9 cellular contexts compared by ENCODE assay signal in genomic region chr15:64697911-64698369, GRCh38.
DNase-seq lines count a peak whose midpoint lies in the region; ATAC-seq, FAIRE-seq and TF ChIP-seq lines count a peak whose summit lies in the region.
"Had no signal": no experiment of that assay in that cellular context is flagged by ENCODE, and none has a peak within 500 bp of the region (broad histone marks: within the 10 kb centered on the region; RNA-seq: fewer than 3 reads in every experiment).

No MANE protein-coding gene starts in this region.

- no peak overlapping the region for H3K27ac Mint-ChIP-seq in neural progenitor cell

- peaks cover 8% of the 10 kb centered on the region for H3K27me3 Mint-ChIP-seq in neural progenitor cell (ENCODE audit: insufficient read depth, low read depth)

- peaks cover 38% of the 10 kb centered on the region for H3F3A ChIP-seq in neural progenitor cell (ENCODE audit: low read depth)

- peak overlapping the region; percentile 89 for H3K4me2 ChIP-seq in neural progenitor cell

- H3K4me3 ChIP-seq in heart right ventricle (peak overlapping the region in 1 of 10 donors; percentile 93), bronchial epithelial cell (ENCODE audit: low read depth, low read length) (no peak overlapping the region), neural progenitor cell (no peak overlapping the region), uterus (no peak overlapping the region)

- peaks cover 24% of the 10 kb centered on the region for H3K36me3 Mint-ChIP-seq in neural progenitor cell

- intact Hi-C loops in heart right ventricle (cut with DNase I) (loop anchor here in 1 of 10 donors (2.0 kb wide), 1 partner anchor 21 kb away; no protein-coding TSS in a partner anchor), cardiac septum (cut with DNase I) (no loop called here), uterus (cut with DNase I; ENCODE audit: low total_unique reads) (no loop called here)

- peaks cover 0 to 49% (median 0%) of the 10 kb centered on the region in 9 donors for H3K36me3 ChIP-seq in heart right ventricle
- H3K36me3 ChIP-seq in bronchial epithelial cell (ENCODE audit: control insufficient read depth, insufficient read depth, low read length), result no peaks in the 10 kb centered on the region
- H3K36me3 ChIP-seq in neural progenitor cell, result no peaks in the 10 kb centered on the region
- no peaks in the 10 kb centered on the region for H3K36me3 ChIP-seq in uterus

- TF ChIP-seq CTCF in heart right ventricle (IDR thresholded peaks at IDR 0.05), result no peak
- TF ChIP-seq CTCF in bronchial epithelial cell (IDR thresholded peaks at IDR 0.05; ENCODE audit: insufficient read depth, low read length, severe bottlenecking), result no peak
- TF ChIP-seq CTCF in neural progenitor cell (IDR thresholded peaks at IDR 0.05), result no peak
- TF ChIP-seq CTCF in uterus (IDR thresholded peaks at IDR 0.05), result no peak

- no peak overlapping the region for H2AFZ ChIP-seq in neural progenitor cell (replicated peaks)

- H4K20me1 ChIP-seq in neural progenitor cell (ENCODE audit: low read depth), result peaks cover 85% of the 10 kb centered on the region

- peaks cover 100% of the 10 kb centered on the region for H3K79me2 ChIP-seq in neural progenitor cell (ENCODE audit: low read depth)

- H3K4me1 Mint-ChIP-seq in neural progenitor cell, result peaks cover 61% of the 10 kb centered on the region

- TF ChIP-seq POLR2A in uterus (IDR thresholded peaks at IDR 0.05), result no peak

- H3K4me1 ChIP-seq in heart right ventricle (peaks cover 47 to 96% (median 92%) of the 10 kb centered on the region in 9 donors), neural progenitor cell (peaks cover 51% of the 10 kb centered on the region), uterus (peaks cover 5 to 42% of the 10 kb centered on the region in 2 donors)

- H3K9ac ChIP-seq in neural progenitor cell, result no peak overlapping the region

- WGBS in heart right ventricle, 2 donors, result 41 to 50% methylated on average over 3 of the region's 3 CpGs

- H3K27ac ChIP-seq in heart right ventricle (peak overlapping the region in 8 of 10 donors; percentile 11 to 97 (median 91)), neural progenitor cell (no peak overlapping the region), uterus (peak overlapping the region; percentile 86 to 97)

- H3K27me3 ChIP-seq in heart right ventricle (no peaks in the 10 kb centered on the region), bronchial epithelial cell (ENCODE audit: control insufficient read depth, insufficient read depth, low read length) (no peaks in the 10 kb centered on the region), neural progenitor cell (no peaks in the 10 kb centered on the region), uterus (no peaks in the 10 kb centered on the region)

- no peak for FAIRE-seq in bronchial epithelial cell (lab: Jason Lieb, UNC)

- H3K9me3 Mint-ChIP-seq in neural progenitor cell, result no peaks in the 10 kb centered on the region

- no peak overlapping the region for H3K4me3 Mint-ChIP-seq in neural progenitor cell

- peak in 1 of 2 donors; percentile 18 for DNase-seq in heart right ventricle
- no peak for DNase-seq in cardiac septum (ENCODE audit: low spot score)
- DNase-seq in bronchial epithelial cell (ENCODE audit: low read depth), result peak; percentile 73
- no peak for DNase-seq in neural progenitor cell (ENCODE audit: low spot score)
- no peak for DNase-seq in uterus
- no peak for DNase-seq in SW480 (ENCODE audit: low spot score)
- no peak for DNase-seq in NCI-H2029 treated with DMSO at 0.1 percent for 48 hours (lab: John Stamatoyannopoulos, UW)
- DNase-seq in HuH-7 (ENCODE audit: low spot score), result no peak
- DNase-seq: NCI-H2081 had no signal

- no peak for ATAC-seq in heart right ventricle

- H3K9me3 ChIP-seq in heart right ventricle, result no peaks in the 10 kb centered on the region
- no peaks in the 10 kb centered on the region for H3K9me3 ChIP-seq in neural progenitor cell (ENCODE audit: low read depth)
- no peaks in the 10 kb centered on the region for H3K9me3 ChIP-seq in uterus
